In the genomic region with DNA sequence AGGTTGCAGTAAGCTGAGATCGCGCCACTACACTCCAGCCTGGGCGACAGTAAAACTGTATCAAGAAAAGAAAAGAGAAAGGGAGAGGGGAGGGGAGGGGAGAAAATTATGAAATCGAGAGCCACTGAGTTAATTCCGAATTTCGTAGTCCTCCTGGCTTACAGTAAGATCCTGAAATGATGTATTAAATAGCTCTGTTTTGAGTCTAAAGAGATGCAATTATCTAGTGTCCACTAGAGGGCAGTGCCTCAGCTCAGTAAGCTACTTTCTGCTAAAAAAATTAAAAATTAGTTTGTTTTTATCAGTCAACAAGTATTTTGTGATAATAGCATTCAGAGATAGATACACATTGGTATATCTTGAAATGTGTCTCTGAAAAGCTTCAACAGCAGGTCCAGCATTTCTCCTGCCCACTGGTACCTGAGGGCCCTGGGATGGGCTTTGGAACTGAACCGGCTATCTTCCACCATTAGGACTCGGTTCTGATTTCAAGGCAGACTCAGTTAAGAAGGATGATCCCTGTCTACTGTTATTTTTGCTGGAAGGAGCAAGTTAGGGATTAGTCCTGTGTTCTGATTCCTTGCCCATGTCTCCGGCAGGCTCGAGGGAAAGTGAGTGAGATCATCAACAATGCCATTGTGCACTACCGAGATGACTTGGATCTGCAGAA, we compare ENCODE assay signal across 8 cellular contexts. TPM values are rescaled to one million over a fixed set of nuclear protein-coding genes. Genes with fewer than 3 reads are reported as not detected.
A peak's percentile ranks its signal among the peaks of the same experiment; 100 is the strongest.
DNase-seq lines count a peak whose midpoint lies in the region; ATAC-seq and TF ChIP-seq lines count a peak whose summit lies in the region.

No MANE protein-coding gene starts in this region.

- intact Hi-C loops in sciatic nerve (cut with DNase I), result no loop called here

- H3K27me3 Mint-ChIP-seq in activated naive CD8-positive, alpha-beta T cell treated with anti-CD3 and anti-CD28 coated beads, Interleukin-2, amount 50 U/mL, for 24 hours, result no peaks in the 10 kb centered on the region

- TF ChIP-seq CTCF in KMS-11 (conservative IDR thresholded peaks at IDR 0.05; ENCODE audit: low read depth, low read length) (peak; percentile 99), fibroblast of pulmonary artery (IDR thresholded peaks at IDR 0.05; ENCODE audit: low read length, missing control alignments) (peak; percentile 80)

- H3K36me3 ChIP-seq in KMS-11 (ENCODE audit: insufficient read depth), result no peaks in the 10 kb centered on the region

- no peak overlapping the region for H3K4me3 Mint-ChIP-seq in activated naive CD8-positive, alpha-beta T cell treated with anti-CD3 and anti-CD28 coated beads, Interleukin-2, amount 50 U/mL, for 24 hours

- no peak overlapping the region for H3K9ac ChIP-seq in KMS-11

- H3K4me3 ChIP-seq in KMS-11 (IDR thresholded peaks at IDR 0.05; ENCODE audit: insufficient read depth, low read depth, low read length), result no peak overlapping the region
- H3K4me3 ChIP-seq in fibroblast of pulmonary artery (replicated peaks; ENCODE audit: low read depth, low read length), result no peak overlapping the region

- ATAC-seq in sciatic nerve, result peak; percentile 50
- no peak for ATAC-seq in activated naive CD8-positive, alpha-beta T cell treated with anti-CD3 and anti-CD28 coated beads, Interleukin-2, amount 50 U/mL, for 24 hours

- H3K27ac Mint-ChIP-seq in activated naive CD8-positive, alpha-beta T cell treated with anti-CD3 and anti-CD28 coated beads, Interleukin-2, amount 50 U/mL, for 24 hours, result no peak overlapping the region

- H3K79me2 ChIP-seq in KMS-11 (ENCODE audit: insufficient read depth, low read depth), result no peaks in the 10 kb centered on the region

- no peaks in the 10 kb centered on the region for H3K27me3 ChIP-seq in KMS-11 (ENCODE audit: insufficient read depth, low read depth)

- no peak overlapping the region for H3K27ac ChIP-seq in KMS-11

- peak; percentile 70 for DNase-seq in DMS 273 (lab: John Stamatoyannopoulos, UW; ENCODE audit: unreplicated experiment)
- DNase-seq in DMS 273 treated with DMSO at 0.1 percent for 48 hours (lab: John Stamatoyannopoulos, UW), result no peak
- peak; percentile 45 for DNase-seq in SKM-1 treated with dmso at 0.1 percent for 144 hours (lab: John Stamatoyannopoulos, UW; ENCODE audit: unreplicated experiment)
- peak; percentile 83 for DNase-seq in fibroblast of pulmonary artery (ENCODE audit: low read depth)
- DNase-seq in sciatic nerve (ENCODE audit: low spot score), result no peak
- no peak for DNase-seq in mesenteric fat pad (ENCODE audit: low spot score)
- no peak for DNase-seq in activated naive CD8-positive, alpha-beta T cell treated with anti-CD3 and anti-CD28 coated beads, Interleukin-2, amount 50 U/mL, for 24 hours

- H4K20me1 ChIP-seq in KMS-11 (ENCODE audit: insufficient read depth), result no peaks in the 10 kb centered on the region

- peaks cover 4% of the 10 kb centered on the region for H3K36me3 Mint-ChIP-seq in activated naive CD8-positive, alpha-beta T cell treated with anti-CD3 and anti-CD28 coated beads, Interleukin-2, amount 50 U/mL, for 24 hours (ENCODE audit: low read depth)

- no peaks in the 10 kb centered on the region for H3K9me3 Mint-ChIP-seq in activated naive CD8-positive, alpha-beta T cell treated with anti-CD3 and anti-CD28 coated beads, Interleukin-2, amount 50 U/mL, for 24 hours

- peaks cover 8% of the 10 kb centered on the region for H3K4me1 Mint-ChIP-seq in activated naive CD8-positive, alpha-beta T cell treated with anti-CD3 and anti-CD28 coated beads, Interleukin-2, amount 50 U/mL, for 24 hours

- no peak overlapping the region for H3K4me2 ChIP-seq in KMS-11

- no peak overlapping the region for H2AFZ ChIP-seq in KMS-11 (ENCODE audit: low read depth)

- peaks cover 10% of the 10 kb centered on the region for H3K4me1 ChIP-seq in KMS-11 (ENCODE audit: low read depth, poor library complexity, severe bottlenecking)

RNA-seq across cellular contexts. Expression of gene TSPAN33, which starts 19.5 kb away (rescaled TPM):
- 11.8 TPM for total RNA-seq in sciatic nerve
- 9.7 TPM for total RNA-seq in mesenteric fat pad

RNA-seq across cellular contexts. Expression of gene SMO, which starts 24.4 kb away (rescaled TPM):
- total RNA-seq in sciatic nerve (24.8 TPM), mesenteric fat pad (6.9 TPM)

Comparison
In these comparisons a context has a peak if more than half of its experiments do, and no peak if none do; other contexts are left out.
1. DNase-seq: peak in DMS 273 (single experiment), SKM-1 treated with dmso at 0.1 percent for 144 hours (single experiment) and fibroblast of pulmonary artery (single experiment); none in DMS 273 treated with DMSO at 0.1 percent for 48 hours (single experiment), sciatic nerve (single experiment), mesenteric fat pad (single experiment) and activated naive CD8-positive, alpha-beta T cell treated with anti-CD3 and anti-CD28 coated beads, Interleukin-2, amount 50 U/mL, for 24 hours (single experiment).